22 cellular contexts compared by ENCODE assay signal in genomic region chr7:94240902-94241301, GRCh38.
"Had no signal": no experiment of that assay in that cellular context is flagged by ENCODE, and none has a peak within 500 bp of the region (broad histone marks: within the 10 kb centered on the region; RNA-seq: fewer than 3 reads in every experiment).

No MANE protein-coding gene starts in this region.

- H3K4me1 ChIP-seq: adrenal gland, body of pancreas, tibial nerve had no signal

- H3K27me3 Mint-ChIP-seq: activated CD4-positive, alpha-beta memory T cell treated with anti-CD3 and anti-CD28 coated beads for 36 hours; activated CD4-positive, alpha-beta T cell treated with anti-CD3 and anti-CD28 coated beads for 36 hours had no signal

- H3K4me1 Mint-ChIP-seq: activated CD4-positive, alpha-beta T cell treated with anti-CD3 and anti-CD28 coated beads for 36 hours; natural killer cell had no signal

- ATAC-seq: activated CD4-positive, alpha-beta T cell treated with anti-CD3 and anti-CD28 coated beads for 36 hours; activated naive CD4-positive, alpha-beta T cell treated with anti-CD3 and anti-CD28 coated beads, Interleukin-2, amount 50 U/mL, for 72 hours; body of pancreas; left cardiac atrium; natural killer cell; stimulated activated naive CD8-positive, alpha-beta T cell treated with anti-CD3 and anti-CD28 coated beads, Interleukin-15, Interleukin-2, amounts not matched to agents 100 U/mL and 50 U/mL, for 24 hours; WTC11 had no signal

- H3K9me3 ChIP-seq: adrenal gland, body of pancreas, tibial nerve had no signal

- H3K4me3 ChIP-seq: adrenal gland, body of pancreas, dorsolateral prefrontal cortex, skin epidermis, tibial nerve had no signal

- H3K9me3 Mint-ChIP-seq: activated CD4-positive, alpha-beta memory T cell treated with anti-CD3 and anti-CD28 coated beads for 36 hours; activated naive CD4-positive, alpha-beta T cell treated with anti-CD3 and anti-CD28 coated beads, Interleukin-2, amount 50 U/mL, for 72 hours; activated T-helper 1 cell treated with anti-CD3 and anti-CD28 coated beads, Interleukin-12 subunit alpha, Interleukin-12 subunit beta, Interleukin-2, Interleukin-4 antibody, amounts not matched to agents 30 ng/mL and 10 ng/mL and 1 ng/mL, durations not matched to agents 14 hours and 24 hours and 36 hours; endodermal cell; natural killer cell; T-helper 2 cell treated with Interferon-gamma antibody and Interleukin-4, amounts not matched to agents 5 μg/mL and 100 μg/mL, for 36 hours; WTC11 had no signal

- H3K27ac Mint-ChIP-seq: activated CD4-positive, alpha-beta memory T cell treated with anti-CD3 and anti-CD28 coated beads for 36 hours; activated CD4-positive, alpha-beta T cell treated with anti-CD3 and anti-CD28 coated beads for 36 hours; activated naive CD4-positive, alpha-beta T cell treated with anti-CD3 and anti-CD28 coated beads, Interleukin-2, amount 50 U/mL, for 72 hours; activated T-helper 1 cell treated with anti-CD3 and anti-CD28 coated beads, Interleukin-12 subunit alpha, Interleukin-12 subunit beta, Interleukin-2, Interleukin-4 antibody, amounts not matched to agents 30 ng/mL and 10 ng/mL and 1 ng/mL, durations not matched to agents 14 hours and 24 hours and 36 hours; endodermal cell; natural killer cell; T-helper 2 cell treated with Interferon-gamma antibody and Interleukin-4, amounts not matched to agents 5 μg/mL and 100 μg/mL, for 36 hours; WTC11 had no signal

- H3K36me3 Mint-ChIP-seq: activated CD4-positive, alpha-beta memory T cell treated with anti-CD3 and anti-CD28 coated beads for 36 hours; activated naive CD4-positive, alpha-beta T cell treated with anti-CD3 and anti-CD28 coated beads, Interleukin-2, amount 50 U/mL, for 72 hours; natural killer cell; WTC11 had no signal

- H3K4me3 Mint-ChIP-seq: activated CD4-positive, alpha-beta memory T cell treated with anti-CD3 and anti-CD28 coated beads for 36 hours; activated CD4-positive, alpha-beta T cell treated with anti-CD3 and anti-CD28 coated beads for 36 hours; activated T-helper 1 cell treated with anti-CD3 and anti-CD28 coated beads, Interleukin-12 subunit alpha, Interleukin-12 subunit beta, Interleukin-2, Interleukin-4 antibody, amounts not matched to agents 30 ng/mL and 10 ng/mL and 1 ng/mL, durations not matched to agents 14 hours and 24 hours and 36 hours; endodermal cell; natural killer cell; T-helper 2 cell treated with Interferon-gamma antibody and Interleukin-4, amounts not matched to agents 5 μg/mL and 100 μg/mL, for 36 hours; WTC11 had no signal

- DNase-seq: activated CD4-positive, alpha-beta memory T cell treated with anti-CD3 and anti-CD28 coated beads for 36 hours; activated CD4-positive, alpha-beta T cell treated with anti-CD3 and anti-CD28 coated beads for 36 hours; activated gamma-delta T cell treated with Interleukin-2 at 50 U/mL for 16 hours; activated T-cell treated with anti-CD3 and anti-CD28 coated beads for 4 hours; adrenal gland; body of pancreas; caudate nucleus; dorsolateral prefrontal cortex; endodermal cell; hippocampal formation; left cardiac atrium; mesenchymal stem cell; natural killer cell; nucleus accumbens; posterior cingulate gyrus; stimulated activated naive CD8-positive, alpha-beta T cell treated with anti-CD3 and anti-CD28 coated beads, Interleukin-15, Interleukin-2, amounts not matched to agents 100 U/mL and 50 U/mL, for 24 hours had no signal

- H3K36me3 ChIP-seq: adrenal gland, tibial nerve had no signal

- H3K27me3 ChIP-seq: adrenal gland, body of pancreas, tibial nerve had no signal

- H3K27ac ChIP-seq: adrenal gland, body of pancreas, dorsolateral prefrontal cortex, tibial nerve had no signal
